ENCODE assay signal across 27 cellular contexts in genomic region chr10:72659694-72660093, GRCh38. TPM values are rescaled to one million over a fixed set of nuclear protein-coding genes. Genes with fewer than 3 reads are reported as not detected.
DNase-seq lines count a peak whose midpoint lies in the region; ATAC-seq, FAIRE-seq and TF ChIP-seq lines count a peak whose summit lies in the region.
"Had no signal": no experiment of that assay in that cellular context is flagged by ENCODE, and none has a peak within 500 bp of the region (broad histone marks: within the 10 kb centered on the region; RNA-seq: fewer than 3 reads in every experiment).

No MANE protein-coding gene starts in this region.

- H3K27me3 ChIP-seq in HepG2 (ENCODE audit: control insufficient read depth in 1 of 2, insufficient read depth in 2 of 2, low read length in 2 of 2) (no peaks in the 10 kb centered on the region), right lobe of liver (no peaks in the 10 kb centered on the region), IMR-90 (ENCODE audit: control insufficient read depth, insufficient read depth, low read length) (no peaks in the 10 kb centered on the region), H1 (replicated peaks in 1 of 4; ENCODE audit: control insufficient read depth in 3 of 4, extremely low read depth in 1 of 4, insufficient read depth in 3 of 4, low read length in 3 of 4) (no peaks in the 10 kb centered on the region)
- H3K27me3 ChIP-seq: BE2C, spleen, transverse colon had no signal

- H2BK12ac ChIP-seq in H1 (ENCODE audit: low read depth, low read length) = peak overlapping the region; percentile 80; the same call in 1 of the 2 replicates

- no peaks in the 10 kb centered on the region for H3K79me1 ChIP-seq in IMR-90 (ENCODE audit: low read depth in 1 of 2, low read length in 2 of 2)
- no peaks in the 10 kb centered on the region for H3K79me1 ChIP-seq in H1 (ENCODE audit: low read depth, low read length)

- H3K4me2 ChIP-seq in HepG2 (ENCODE audit: low read depth, low read length) (peak overlapping the region; percentile 74), IMR-90 (ENCODE audit: low read depth, low read length) (no peak overlapping the region), H1 (ENCODE audit: insufficient read depth in 1 of 2, low read depth in 2 of 2, low read length in 2 of 2) (no peak overlapping the region)

- WGBS in HepG2 (ENCODE audit: low lambda C conversion rate) = 53% methylated on average over 8 of the region's 8 CpGs
- WGBS in right lobe of liver (ENCODE audit: insufficient coverage, low coverage, low lambda C conversion rate, missing lambda C conversion rate) = 75% methylated on average over 5 of the region's 8 CpGs
- 88% methylated on average over 2 of the region's 8 CpGs; no CpG with 5 or more reads in 1 of the 2 experiments for WGBS in IMR-90 (ENCODE audit: extremely low coverage in 2 of 2, insufficient read length in 1 of 2), 2 experiments
- 92% methylated on average over 8 of the region's 8 CpGs; no CpG with 5 or more reads in 1 of the 2 experiments for WGBS in H1 (ENCODE audit: extremely low coverage in 1 of 2, insufficient coverage in 1 of 2, insufficient read length in 1 of 2, insufficient replicate concordance in 2 of 2, low coverage in 1 of 2, low lambda C conversion rate in 2 of 2, missing lambda C conversion rate in 1 of 2), 2 experiments

- no peak overlapping the region for H3K9ac ChIP-seq in HepG2 (ENCODE audit: insufficient read depth, low read depth, low read length)
- H3K9ac ChIP-seq in IMR-90 (ENCODE audit: low read depth, low read length) = no peak overlapping the region
- H3K9ac ChIP-seq in H1 (replicated peaks in 1 of 4; ENCODE audit: extremely low read depth in 1 of 4, low read depth in 3 of 4, low read length in 3 of 4) = no peak overlapping the region
- H3K9ac ChIP-seq: parathyroid adenoma had no signal

- H3K79me2 ChIP-seq in HepG2 (ENCODE audit: insufficient read depth, low read length) (no peaks in the 10 kb centered on the region), H1 (ENCODE audit: control insufficient read depth in 1 of 2, insufficient read depth in 2 of 2, low read length in 2 of 2) (no peaks in the 10 kb centered on the region)
- H3K79me2 ChIP-seq: parathyroid adenoma had no signal

- H3K9me1 ChIP-seq in IMR-90 (ENCODE audit: insufficient read depth, low read length) = 0 out of 2 replicates have a peak, but pooled peaks cover 3% of the 10 kb centered on the region

- H3K23ac ChIP-seq in IMR-90 (ENCODE audit: low read depth, low read length) (no peak overlapping the region), H1 (ENCODE audit: insufficient read length) (no peak overlapping the region)

- H2AK9ac ChIP-seq in IMR-90 (replicated peaks; ENCODE audit: low read depth, low read length, poor library complexity) = no peak overlapping the region

- H2AK5ac ChIP-seq in IMR-90 (ENCODE audit: low read depth, low read length) (no peak overlapping the region), H1 (ENCODE audit: low read depth, low read length) (no peak overlapping the region)

- H4K20me1 ChIP-seq in HepG2 (ENCODE audit: insufficient read depth, low read length) = no peaks in the 10 kb centered on the region
- no peaks in the 10 kb centered on the region for H4K20me1 ChIP-seq in IMR-90 (ENCODE audit: insufficient read depth, low read length)
- no peaks in the 10 kb centered on the region for H4K20me1 ChIP-seq in H1 (replicated peaks in 1 of 2; ENCODE audit: control insufficient read depth in 1 of 2, insufficient read depth in 2 of 2, low read length in 2 of 2)

- H3K14ac ChIP-seq in IMR-90 (replicated peaks; ENCODE audit: low read depth, low read length) (no peak overlapping the region), H1 (ENCODE audit: insufficient read length) (no peak overlapping the region)

- H2BK5ac ChIP-seq in IMR-90 (ENCODE audit: low read depth, low read length, poor library complexity, severe bottlenecking) (no peak overlapping the region), H1 (ENCODE audit: low read depth, low read length) (peak overlapping the region; percentile 69; the same call in 1 of the 2 replicates)

- no peak overlapping the region for H4K91ac ChIP-seq in IMR-90 (ENCODE audit: insufficient read depth, low read depth, low read length)
- peak overlapping the region; percentile 75 for H4K91ac ChIP-seq in H1 (replicated peaks; ENCODE audit: insufficient read length, low read length)

- H3K4me1 ChIP-seq in HepG2 (ENCODE audit: insufficient read depth, low read length) (peaks cover 28% of the 10 kb centered on the region), right lobe of liver (no peaks in the 10 kb centered on the region), IMR-90 (ENCODE audit: control insufficient read depth, insufficient read depth, low read length) (no peaks in the 10 kb centered on the region), H1 (replicated peaks in 1 of 4; ENCODE audit: control insufficient read depth in 3 of 4, insufficient read depth in 4 of 4, low read length in 3 of 4) (no peaks in the 10 kb centered on the region)
- H3K4me1 ChIP-seq: BE2C, parathyroid adenoma, spleen had no signal

- TF ChIP-seq POLR2A in HepG2 (IDR thresholded peaks at IDR 0.05; ENCODE audit: insufficient read depth in 1 of 2, low read depth in 2 of 2, low read length in 2 of 2) (no peak), right lobe of liver (IDR thresholded peaks at IDR 0.05) (no peak), IMR-90 (IDR thresholded peaks at IDR 0.05; ENCODE audit: low read depth, low read length) (no peak), H1 (IDR thresholded peaks at IDR 0.05; ENCODE audit: control extremely low read depth in 1 of 2, low read depth in 2 of 2, low read length in 2 of 2) (no peak)

- H4K8ac ChIP-seq in IMR-90 (ENCODE audit: low read depth in 2 of 2, low read length in 2 of 2) = no peak overlapping the region
- H4K8ac ChIP-seq in H1 (ENCODE audit: extremely low read depth, insufficient read depth, low read length) = no peak overlapping the region

- H2BK20ac ChIP-seq in IMR-90 (ENCODE audit: low read depth, low read length) (no peak overlapping the region), H1 (ENCODE audit: low read length) (no peak overlapping the region)

- no peaks in the 10 kb centered on the region for H3K9me3 ChIP-seq in HepG2 (ENCODE audit: low read length)
- no peaks in the 10 kb centered on the region for H3K9me3 ChIP-seq in right lobe of liver
- no peaks in the 10 kb centered on the region for H3K9me3 ChIP-seq in IMR-90 (ENCODE audit: control insufficient read depth, insufficient read depth, low read length)
- H3K9me3 ChIP-seq in H1 (ENCODE audit: insufficient read depth in 2 of 2, low read depth in 1 of 2, low read length in 1 of 2) = no peaks in the 10 kb centered on the region
- H3K9me3 ChIP-seq: BE2C, spleen, transverse colon had no signal

- no peak for FAIRE-seq in HepG2 (lab: Jason Lieb, UNC)
- FAIRE-seq in H1 (lab: Jason Lieb, UNC) = no peak
- FAIRE-seq: GM18507, HTR-8/SVneo had no signal

- H3K36me3 ChIP-seq in HepG2 (replicated peaks in 1 of 2; ENCODE audit: control insufficient read depth in 1 of 2, insufficient read depth in 2 of 2, low read length in 2 of 2) (no peaks in the 10 kb centered on the region), right lobe of liver (no peaks in the 10 kb centered on the region), IMR-90 (ENCODE audit: control insufficient read depth, insufficient read depth, low read length) (no peaks in the 10 kb centered on the region), H1 (ENCODE audit: control insufficient read depth in 2 of 4, insufficient read depth in 4 of 4, low read length in 3 of 4) (no peaks in the 10 kb centered on the region)
- H3K36me3 ChIP-seq: BE2C, spleen, transverse colon had no signal

- BruUV-seq in HepG2 (replicated peaks; lab: Mats Ljungman, UMichigan) (no TSS peak), IMR-90 (replicated peaks; lab: Mats Ljungman, UMichigan) (no TSS peak)

- peak overlapping the region in 2 of 3 experiments; percentile 12 to 23; a peak in 3 of 6 replicates for H3K4me3 ChIP-seq in HepG2 (replicated peaks in 1 of 3; ENCODE audit: insufficient read depth in 1 of 3, low read depth in 2 of 3, low read length in 3 of 3)
- H3K4me3 ChIP-seq in right lobe of liver = no peak overlapping the region
- H3K4me3 ChIP-seq in IMR-90 (ENCODE audit: insufficient read depth, low read depth, low read length) = no peak overlapping the region
- no peak overlapping the region for H3K4me3 ChIP-seq in H1 (ENCODE audit: extremely low read depth in 1 of 4, insufficient read depth in 2 of 4, low read depth in 3 of 4, low read length in 4 of 4)
- H3K4me3 ChIP-seq: spleen, transverse colon had no signal

- no peak for TF ChIP-seq CTCF in HepG2 (CRISPR knock-in tag; IDR thresholded peaks at IDR 0.05)
- no peak for TF ChIP-seq CTCF in right lobe of liver (IDR thresholded peaks at IDR 0.05)
- no peak for TF ChIP-seq CTCF in IMR-90 (conservative IDR thresholded peaks at IDR 0.05; ENCODE audit: low read depth, low read length)
- TF ChIP-seq CTCF in H1 (IDR thresholded peaks at IDR 0.05; ENCODE audit: control extremely low read depth in 1 of 3, insufficient read depth in 1 of 3, low read depth in 1 of 3, low read length in 3 of 3) = no peak

- ATAC-seq in HepG2 = peak; percentile 57; the same call in 1 of the 3 replicates
- ATAC-seq in right lobe of liver = no peak
- no peak for ATAC-seq in IMR-90 (ENCODE audit: low read depth)
- ATAC-seq: left cardiac atrium, Panc1, right cardiac atrium had no signal

- in situ Hi-C loops in HepG2 (cut with HindIII; ENCODE audit: extremely low pct_ligation_motif_present, low pct_unique_long_range_greater_than_20kb) = no loop called here
- in situ Hi-C loops in IMR-90 (cut with MboI; ENCODE audit: low sequenced_read_pairs) = no loop called here

- no peak overlapping the region for H3K27ac ChIP-seq in HepG2 (ENCODE audit: extremely low read length, insufficient read depth, low read length)
- H3K27ac ChIP-seq in right lobe of liver = no peak overlapping the region
- H3K27ac ChIP-seq in IMR-90 (ENCODE audit: insufficient read depth, low read length) = no peak overlapping the region
- no peak overlapping the region for H3K27ac ChIP-seq in H1 (ENCODE audit: low read depth, low read length)
- H3K27ac ChIP-seq: parathyroid adenoma, spleen, transverse colon had no signal

- no peak overlapping the region for H3K56ac ChIP-seq in IMR-90 (ENCODE audit: extremely low read depth, insufficient read depth, low read length)
- no peak overlapping the region for H3K56ac ChIP-seq in H1 (replicated peaks; ENCODE audit: insufficient read length, low read depth, low read length)

- no peak overlapping the region for H2BK15ac ChIP-seq in IMR-90 (ENCODE audit: low read depth, low read length)
- no peak overlapping the region for H2BK15ac ChIP-seq in H1 (ENCODE audit: low read length)

- CTCF ChIA-PET in HepG2 (lab: Yijun Ruan, JAX; ENCODE audit: low intra/inter-chr PET ratio, low total read pairs) = no interaction called here
- CTCF ChIA-PET in IMR-90 (lab: Yijun Ruan, JAX) = interaction anchor here (0.6 kb wide), 1 partner anchor 16 kb away, joined by 4 read pairs; no protein-coding TSS in a partner anchor
- CTCF ChIA-PET in H1 (lab: Charles Lee; ENCODE audit: partially characterized antibody) = interaction anchor here (1.2 kb wide), 1 partner anchor 175 kb away, joined by 3 read pairs; no protein-coding TSS in a partner anchor

- H2AFZ ChIP-seq in HepG2 (ENCODE audit: low read length) = no peak overlapping the region
- H2AFZ ChIP-seq in IMR-90 (replicated peaks; ENCODE audit: low read length, poor library complexity) = no peak overlapping the region
- no peak overlapping the region for H2AFZ ChIP-seq in H1 (ENCODE audit: low read length)
- H2AFZ ChIP-seq: parathyroid adenoma had no signal

- POLR2A ChIA-PET in HepG2 (lab: Yijun Ruan, JAX) (interaction anchor here (2.2 kb wide), 2 partner anchors 20 to 32 kb away, joined by 7 to 8 read pairs; partner anchors contain the start of gene MCU), IMR-90 (lab: Charles Lee; ENCODE audit: unreplicated experiment) (no interaction called here), H1 (lab: Charles Lee; ENCODE audit: partially characterized antibody) (interaction anchor here (0.8 kb wide), 1 partner anchor 240 kb away, joined by 3 read pairs; no protein-coding TSS in a partner anchor)

- H4K5ac ChIP-seq in IMR-90 (ENCODE audit: low read depth, low read length) (no peak overlapping the region), H1 (ENCODE audit: insufficient read length, low read depth, low read length) (no peak overlapping the region)

- H3K4ac ChIP-seq in IMR-90 (ENCODE audit: low read depth, low read length) (no peak overlapping the region), H1 (replicated peaks; ENCODE audit: insufficient read length, low read depth, low read length) (no peak overlapping the region)

- H2BK120ac ChIP-seq in IMR-90 (ENCODE audit: low read depth, low read length) (no peak overlapping the region), H1 (replicated peaks; ENCODE audit: low read depth, low read length) (no peak overlapping the region)

- no peaks in the 10 kb centered on the region for H3K23me2 ChIP-seq in H1 (ENCODE audit: low read depth, low read length)

- H3K18ac ChIP-seq in IMR-90 (ENCODE audit: low read depth, low read length) = no peak overlapping the region
- no peak overlapping the region for H3K18ac ChIP-seq in H1 (ENCODE audit: extremely low read depth, low read length)

- TF ChIP-seq RAD21 in HepG2 (CRISPR knock-in tag; IDR thresholded peaks at IDR 0.05) = no peak
- TF ChIP-seq RAD21 in IMR-90 (IDR thresholded peaks at IDR 0.05; ENCODE audit: low read length) = no peak
- no peak for TF ChIP-seq RAD21 in H1 (IDR thresholded peaks at IDR 0.05 in 1 of 2, conservative IDR thresholded peaks at IDR 0.05 in 1 of 2; ENCODE audit: low read depth in 2 of 2, low read length in 2 of 2)

- TF ChIP-seq EP300 in HepG2 (IDR thresholded peaks at IDR 0.05; ENCODE audit: low read depth in 2 of 2, low read length in 2 of 2) = no peak
- TF ChIP-seq EP300 in HepG2 (CRISPR knock-in tag; IDR thresholded peaks at IDR 0.05; ENCODE audit: borderline replicate concordance) = no peak
- TF ChIP-seq EP300 in H1 (IDR thresholded peaks at IDR 0.05; ENCODE audit: borderline replicate concordance in 1 of 2, low read depth in 2 of 2, low read length in 2 of 2) = no peak

- intact Hi-C loops in HepG2 (cut with micrococcal nuclease; ENCODE audit: unreplicated experiment) (no loop called here), right lobe of liver (cut with DNase I) (no loop called here), IMR-90 (cut with micrococcal nuclease) (no loop called here)

- DNase-seq in HepG2 (ENCODE audit: low spot score) (peak; percentile 28), right lobe of liver (no peak), IMR-90 (no peak), H1 (ENCODE audit: low read depth in 1 of 2, low spot score in 2 of 2) (no peak), renal cortical epithelial cell (ENCODE audit: low read depth) (peak; percentile 89), hepatic stellate cell (ENCODE audit: low spot score) (no peak), NCI-H1417 treated with DMSO at 0.1 percent for 48 hours (lab: John Stamatoyannopoulos, UW) (no peak)
- no peak for DNase-seq in activated effector memory CD4-positive, alpha-beta T cell treated with anti-CD3 and anti-CD28 coated beads, Interleukin-2, amount 50 U/mL, for 16 hours
- DNase-seq: activated CD4-positive, alpha-beta T cell treated with anti-CD3 and anti-CD28 coated beads for 48 hours; activated gamma-delta T cell treated with Interleukin-2 at 50 U/mL for 16 hours; activated T-cell treated with anti-CD3 and anti-CD28 coated beads, Interleukin-2, amount 50 U/mL, for 24 hours; BE2C; CD8-positive, alpha-beta memory T cell; DMS153; left cardiac atrium; mammary epithelial cell; NCI-H187; NCI-H526 treated with DMSO at 0.1 percent for 48 hours; right cardiac atrium; SIG-M5; spleen; stimulated activated CD4-positive, alpha-beta T cell treated with anti-CD3 and anti-CD28 coated beads, Interleukin-2, amount 100 ng/mL, for 48 hours; transverse colon had no signal

- dilution Hi-C loops in IMR-90 (cut with HindIII; ENCODE audit: low sequenced_read_pairs, unreplicated experiment) = no loop called here

RNA-seq across cellular contexts. Expression of gene MCU, which starts 32.2 kb away (rescaled TPM):
- total RNA-seq in HepG2 (2016; rRNA removed; fragmentation: Illumina TruSeq; extraction: Trizol) (25.9 and 28.7 TPM in 2 replicates), right lobe of liver (10 to 100 TPM in 4 of 6 experiments, 1 to 10 TPM in 2; 6.2 to 14.6 (median 10.4) TPM), IMR-90 (2012; rRNA removed) (36.2 and 39.7 TPM in 2 replicates), renal cortical epithelial cell (32.3 and 47.2 TPM in 2 replicates)
- total RNA-seq in HepG2 (2016; cell fraction: cytosol; rRNA removed; fragmentation: Illumina TruSeq; extraction: Trizol; ENCODE audit: low read depth) = 6.8 and 8.5 TPM in 2 replicates
- 23.0 and 32.9 TPM in 2 replicates for total RNA-seq in HepG2 (2016; cell fraction: insoluble cytoplasmic fraction; rRNA removed; fragmentation: Illumina TruSeq; extraction: Trizol)
- total RNA-seq in HepG2 (2016; cell fraction: membrane; rRNA removed; fragmentation: Illumina TruSeq; extraction: Trizol) = 14.0 and 16.5 TPM in 2 replicates
- total RNA-seq in HepG2 (2016; cell fraction: nucleus; rRNA removed; fragmentation: Illumina TruSeq; extraction: Trizol) = 18.7 and 28.2 TPM in 2 replicates
- polyA plus RNA-seq in HepG2 (2011; rRNA removed) (39.6 and 64.5 TPM in 2 replicates), IMR-90 (2012; rRNA removed) (35.1 and 36.7 TPM in 2 replicates), H1 (2011; rRNA removed) (41.9 and 62.2 TPM in 2 replicates)
- polyA plus RNA-seq in HepG2 (2011; cell fraction: cytosol; rRNA removed) = 18.2 and 23.5 TPM in 2 replicates
- 31.5 and 37.6 TPM in 2 replicates for polyA plus RNA-seq in HepG2 (2011; cell fraction: nucleus; rRNA removed)
- polyA plus RNA-seq in HepG2 (2012) = 12.8 and 13.7 TPM in 2 replicates
- polyA plus RNA-seq in HepG2 (2016; cell fraction: cytosol; fragmentation: Illumina TruSeq; extraction: Trizol; ENCODE audit: low read depth) = 3.1 and 3.5 TPM in 2 replicates
- 28.0 and 31.8 TPM in 2 replicates for polyA plus RNA-seq in HepG2 (2016; cell fraction: insoluble cytoplasmic fraction; fragmentation: Illumina TruSeq; extraction: Trizol; ENCODE audit: low read depth)
- 9.2 and 12.0 TPM in 2 replicates for polyA plus RNA-seq in HepG2 (2016; cell fraction: membrane; fragmentation: Illumina TruSeq; extraction: Trizol; ENCODE audit: low read depth)
- 25.5 and 28.7 TPM in 2 replicates for polyA plus RNA-seq in HepG2 (2016; cell fraction: nucleus; fragmentation: Illumina TruSeq; extraction: Trizol; ENCODE audit: insufficient read depth, low read depth)
- polyA minus RNA-seq in HepG2 (2011; rRNA and poly(A)+ RNA removed; ENCODE audit: low replicate concordance) = 69.2 and 137 TPM in 2 replicates
- 30.0 and 30.3 TPM in 2 replicates for polyA minus RNA-seq in HepG2 (2011; cell fraction: cytosol; rRNA and poly(A)+ RNA removed)
- polyA minus RNA-seq in HepG2 (2011; cell fraction: nucleus; rRNA and poly(A)+ RNA removed) = 28.7 and 31.4 TPM in 2 replicates
- polyA plus RNA-seq in IMR-90 (2012; cell fraction: cytosol; rRNA removed) = 9.6 and 11.2 TPM in 2 replicates
- polyA plus RNA-seq in IMR-90 (2012; cell fraction: nucleus; rRNA removed; ENCODE audit: low replicate concordance) = 12.1 and 61.4 TPM in 2 replicates
- total RNA-seq in H1 (2021; fragmentation: NEBNext Ultra II Directional; extraction: Animal tissue kit (Norgen Biotek cat#: 25700)) = 45.9 and 51.6 TPM in 2 replicates
- 50.9 TPM for polyA plus RNA-seq in H1 (2011; cell fraction: cytosol; rRNA removed)
- 60.5 TPM for polyA plus RNA-seq in H1 (2011; cell fraction: nucleus; rRNA removed)
- 30.6 to 46.8 TPM (median 35.0 TPM) in 4 replicates for polyA plus RNA-seq in H1 (2012, experiment 1 of 2)
- 23.7 TPM for polyA plus RNA-seq in H1 (2012, experiment 2 of 2)
- polyA plus RNA-seq in H1 (2013, experiment 1 of 2) = 34.6 TPM
- 35.5 TPM for polyA plus RNA-seq in H1 (2013, experiment 2 of 2)
- polyA minus RNA-seq in H1 (2011; rRNA and poly(A)+ RNA removed) = 148 and 197 TPM in 2 replicates
- polyA minus RNA-seq in H1 (2011; cell fraction: cytosol; rRNA and poly(A)+ RNA removed) = 40.1 TPM
- 51.1 TPM for polyA minus RNA-seq in H1 (2011; cell fraction: nucleus; rRNA and poly(A)+ RNA removed)

RNA-seq across cellular contexts. Expression of gene MICU1, which starts 33.8 kb away (rescaled TPM):
- total RNA-seq in HepG2 (2016; rRNA removed; fragmentation: Illumina TruSeq; extraction: Trizol) (56.1 and 70.3 TPM in 2 replicates), right lobe of liver (10 to 100 TPM; 25.3 to 55.3 (median 38.2) TPM), IMR-90 (2012; rRNA removed) (43.6 and 45.0 TPM in 2 replicates), renal cortical epithelial cell (55.2 and 65.2 TPM in 2 replicates)
- 11.5 and 13.8 TPM in 2 replicates for total RNA-seq in HepG2 (2016; cell fraction: cytosol; rRNA removed; fragmentation: Illumina TruSeq; extraction: Trizol; ENCODE audit: low read depth)
- total RNA-seq in HepG2 (2016; cell fraction: insoluble cytoplasmic fraction; rRNA removed; fragmentation: Illumina TruSeq; extraction: Trizol) = 53.2 and 64.7 TPM in 2 replicates
- 24.0 and 26.1 TPM in 2 replicates for total RNA-seq in HepG2 (2016; cell fraction: membrane; rRNA removed; fragmentation: Illumina TruSeq; extraction: Trizol)
- total RNA-seq in HepG2 (2016; cell fraction: nucleus; rRNA removed; fragmentation: Illumina TruSeq; extraction: Trizol) = 34.2 and 41.8 TPM in 2 replicates
- polyA plus RNA-seq in HepG2 (2011; rRNA removed) (32.5 and 35.2 TPM in 2 replicates), IMR-90 (2012; rRNA removed) (43.3 and 44.7 TPM in 2 replicates), H1 (2011; rRNA removed) (18.0 and 18.5 TPM in 2 replicates)
- 28.3 and 35.6 TPM in 2 replicates for polyA plus RNA-seq in HepG2 (2011; cell fraction: cytosol; rRNA removed)
- polyA plus RNA-seq in HepG2 (2011; cell fraction: nucleus; rRNA removed) = 15.9 and 21.5 TPM in 2 replicates
- polyA plus RNA-seq in HepG2 (2012) = 41.4 and 61.9 TPM in 2 replicates
- 9.9 and 13.3 TPM in 2 replicates for polyA plus RNA-seq in HepG2 (2016; cell fraction: cytosol; fragmentation: Illumina TruSeq; extraction: Trizol; ENCODE audit: low read depth)
- 65.0 and 70.1 TPM in 2 replicates for polyA plus RNA-seq in HepG2 (2016; cell fraction: insoluble cytoplasmic fraction; fragmentation: Illumina TruSeq; extraction: Trizol; ENCODE audit: low read depth)
- polyA plus RNA-seq in HepG2 (2016; cell fraction: membrane; fragmentation: Illumina TruSeq; extraction: Trizol; ENCODE audit: low read depth) = 24.5 and 25.1 TPM in 2 replicates
- 32.3 and 34.1 TPM in 2 replicates for polyA plus RNA-seq in HepG2 (2016; cell fraction: nucleus; fragmentation: Illumina TruSeq; extraction: Trizol; ENCODE audit: insufficient read depth, low read depth)
- polyA minus RNA-seq in HepG2 (2011; rRNA and poly(A)+ RNA removed; ENCODE audit: low replicate concordance) = 43.1 and 46.3 TPM in 2 replicates
- 17.9 and 20.9 TPM in 2 replicates for polyA minus RNA-seq in HepG2 (2011; cell fraction: cytosol; rRNA and poly(A)+ RNA removed)
- 39.0 and 39.1 TPM in 2 replicates for polyA minus RNA-seq in HepG2 (2011; cell fraction: nucleus; rRNA and poly(A)+ RNA removed)
- 28.1 and 53.8 TPM in 2 replicates for polyA plus RNA-seq in IMR-90 (2012; cell fraction: cytosol; rRNA removed)
- polyA plus RNA-seq in IMR-90 (2012; cell fraction: nucleus; rRNA removed; ENCODE audit: low replicate concordance) = 10.1 and 22.7 TPM in 2 replicates
- 36.1 and 36.7 TPM in 2 replicates for total RNA-seq in H1 (2021; fragmentation: NEBNext Ultra II Directional; extraction: Animal tissue kit (Norgen Biotek cat#: 25700))
- 17.4 TPM for polyA plus RNA-seq in H1 (2011; cell fraction: cytosol; rRNA removed)
- polyA plus RNA-seq in H1 (2011; cell fraction: nucleus; rRNA removed) = 15.0 TPM
- polyA plus RNA-seq in H1 (2012, experiment 1 of 2) = 31.1 to 32.1 TPM (median 31.4 TPM) in 4 replicates
- 11.7 TPM for polyA plus RNA-seq in H1 (2012, experiment 2 of 2)
- 24.8 TPM for polyA plus RNA-seq in H1 (2013, experiment 1 of 2)
- 24.5 TPM for polyA plus RNA-seq in H1 (2013, experiment 2 of 2)
- polyA minus RNA-seq in H1 (2011; rRNA and poly(A)+ RNA removed) = 19.2 and 21.0 TPM in 2 replicates
- polyA minus RNA-seq in H1 (2011; cell fraction: cytosol; rRNA and poly(A)+ RNA removed) = 6.9 TPM
- 29.0 TPM for polyA minus RNA-seq in H1 (2011; cell fraction: nucleus; rRNA and poly(A)+ RNA removed)

Comparison
In these comparisons a context has a peak if more than half of its experiments do, and no peak if none do; other contexts are left out.
1. DNase-seq: peak in HepG2 (single experiment) and renal cortical epithelial cell (single experiment); none in right lobe of liver (0 of 3), IMR-90 (single experiment), H1 (0 of 2), activated effector memory CD4-positive, alpha-beta T cell treated with anti-CD3 and anti-CD28 coated beads, Interleukin-2, amount 50 U/mL, for 16 hours (single experiment), hepatic stellate cell (single experiment) and NCI-H1417 treated with DMSO at 0.1 percent for 48 hours (single experiment).
2. H3K4me3 ChIP-seq: peak in HepG2 (2 of 3); none in right lobe of liver (0 of 3), IMR-90 (single experiment) and H1 (0 of 4).
3. Of the 41 proteins assayed by ChIP-seq in both HepG2 and H1: peak only in HepG2: none; only in H1: MAX; in both: MAFK; in neither: 39.